Comparison of ENCODE assay signal across 14 cellular contexts in genomic region chr1:20678599-20678998, GRCh38. TPM values are rescaled to one million over a fixed set of nuclear protein-coding genes. Genes with fewer than 3 reads are reported as not detected.
DNase-seq lines count a peak whose midpoint lies in the region; ATAC-seq and TF ChIP-seq lines count a peak whose summit lies in the region.
"Had no signal": no experiment of that assay in that cellular context is flagged by ENCODE, and none has a peak within 500 bp of the region (broad histone marks: within the 10 kb centered on the region; RNA-seq: fewer than 3 reads in every experiment).

No MANE protein-coding gene starts in this region.

- no peak overlapping the region for H3K23ac ChIP-seq in H9 (ENCODE audit: insufficient read length, low read depth, low read length)

- no peak overlapping the region for H2BK15ac ChIP-seq in H9 (ENCODE audit: low read depth, low read length)

- no peak overlapping the region for H3K4ac ChIP-seq in H9 (ENCODE audit: low read depth, low read length)

- no peak overlapping the region for H2AK5ac ChIP-seq in H9 (ENCODE audit: insufficient read length, low read length)

- H3K56ac ChIP-seq in H9 (ENCODE audit: insufficient read length, low read depth, low read length): no peak overlapping the region

- no peak overlapping the region for H3T11ph ChIP-seq in H9 (ENCODE audit: low read length)

- ATAC-seq in natural killer cell (no peak), HG02840 (IDR thresholded peaks at IDR 0.05; ENCODE audit: low FRiP score, unreplicated experiment) (no peak), HG02642 (IDR thresholded peaks at IDR 0.05; ENCODE audit: poor library complexity, unreplicated experiment) (no peak)

- H4K20me1 ChIP-seq in H9 (ENCODE audit: control insufficient read depth, insufficient read depth, insufficient read length): no peaks in the 10 kb centered on the region

- no peak overlapping the region for H3K9ac ChIP-seq in H9 (ENCODE audit: extremely low read depth, insufficient read length, low read length)

- DNase-seq in activated CD4-positive, alpha-beta T cell treated with anti-CD3 and anti-CD28 coated beads, Interleukin-2, amount 10 ng/mL, durations not matched to agents 24 days and 14 days: peak; percentile 78
- DNase-seq in activated CD4-positive, alpha-beta T cell treated with anti-CD3 and anti-CD28 coated beads for 1 hour: no peak
- DNase-seq in SIG-M5 treated with dmso at 0.1 percent for 504 hours (lab: John Stamatoyannopoulos, UW; ENCODE audit: unreplicated experiment): peak; percentile 95
- no peak for DNase-seq in natural killer cell
- DNase-seq in H9: no peak
- DNase-seq: 8988T, dermis blood vessel endothelial cell, mesenchymal stem cell, NCI-H446 treated with DMSO at 0.1 percent for 48 hours, transverse colon had no signal

- H3K4me3 Mint-ChIP-seq in activated CD4-positive, alpha-beta T cell treated with anti-CD3 and anti-CD28 coated beads, Interleukin-2, amount 10 ng/mL, durations not matched to agents 24 days and 14 days: peak overlapping the region; percentile 66
- H3K4me3 Mint-ChIP-seq in natural killer cell (peak overlapping the region; percentile 0), H9 (no peak overlapping the region; a peak in 1 of 5 replicates)

- H3K9me3 Mint-ChIP-seq in activated CD4-positive, alpha-beta T cell treated with anti-CD3 and anti-CD28 coated beads, Interleukin-2, amount 10 ng/mL, durations not matched to agents 24 days and 14 days: peaks cover 4% of the 10 kb centered on the region
- H3K9me3 Mint-ChIP-seq in natural killer cell: no peaks in the 10 kb centered on the region
- H3K9me3 Mint-ChIP-seq in H9: no peaks in the 10 kb centered on the region

- no peak overlapping the region for H3K27ac Mint-ChIP-seq in activated CD4-positive, alpha-beta T cell treated with anti-CD3 and anti-CD28 coated beads, Interleukin-2, amount 10 ng/mL, durations not matched to agents 24 days and 14 days
- H3K27ac Mint-ChIP-seq in natural killer cell (no peak overlapping the region), H9 (no peak overlapping the region; a peak in 1 of 7 replicates)

- no peak overlapping the region for H2BK12ac ChIP-seq in H9 (ENCODE audit: insufficient read length, low read depth, low read length)

- no peaks in the 10 kb centered on the region for H3K79me1 ChIP-seq in H9 (ENCODE audit: insufficient read depth, low read depth, low read length, poor library complexity, severe bottlenecking)

- no peak overlapping the region for H4K5ac ChIP-seq in H9 (ENCODE audit: insufficient read length, low read depth, low read length)

- no peak overlapping the region for H2BK120ac ChIP-seq in H9 (ENCODE audit: low read depth, low read length, poor library complexity, severe bottlenecking)

- no peak for TF ChIP-seq CTCF in HEK293 (tag by site-specific recombination; IDR thresholded peaks at IDR 0.05)
- TF ChIP-seq CTCF in natural killer cell (IDR thresholded peaks at IDR 0.05): no peak
- TF ChIP-seq CTCF in H9 (conservative IDR thresholded peaks at IDR 0.05): no peak

- no peak overlapping the region for H3K4me3 ChIP-seq in HEK293 (ENCODE audit: low read depth, low read length)
- H3K4me3 ChIP-seq: transverse colon had no signal

- intact Hi-C loops in activated CD4-positive, alpha-beta T cell treated with anti-CD3 and anti-CD28 coated beads, Interleukin-2, amount 10 ng/mL, durations not matched to agents 24 days and 14 days (cut with micrococcal nuclease): no loop called here
- intact Hi-C loops in natural killer cell (cut with micrococcal nuclease): no loop called here

- WGBS in H9 (ENCODE audit: extremely low coverage, insufficient read length, low lambda C conversion rate): no CpG with 5 or more reads among the region's 6 CpGs

- H3K4me1 ChIP-seq in HEK293 (ENCODE audit: control insufficient read depth, insufficient read depth, low read length) (no peaks in the 10 kb centered on the region), H9 (ENCODE audit: insufficient read depth, low read length) (no peaks in the 10 kb centered on the region)
- H3K4me1 ChIP-seq: transverse colon had no signal

- CTCF ChIA-PET in HEK293 (lab: Yijun Ruan, JAX): interaction anchor here (0.7 to 0.8 kb wide), 2 partner anchors 15 to 30 kb away, joined by 3 to 4 read pairs; no protein-coding TSS in a partner anchor

- H3K9me3 ChIP-seq in HEK293 (ENCODE audit: control insufficient read depth, insufficient read depth, low read depth, low read length): no peaks in the 10 kb centered on the region
- H3K9me3 ChIP-seq in H9 (ENCODE audit: control insufficient read depth, low read depth, low read length): no peaks in the 10 kb centered on the region
- H3K9me3 ChIP-seq: transverse colon had no signal

- H2BK5ac ChIP-seq in H9 (ENCODE audit: insufficient read length, low read length): no peak overlapping the region

- no peak overlapping the region for H4K91ac ChIP-seq in H9 (ENCODE audit: insufficient read length, low read depth, low read length)

- POLR2A ChIA-PET in HEK293 (lab: Yijun Ruan, JAX): interaction anchor here (0.7 kb wide), 1 partner anchor 488 kb away, joined by 7 read pairs; no protein-coding TSS in a partner anchor

- peaks cover 8% of the 10 kb centered on the region for H3K4me1 Mint-ChIP-seq in activated CD4-positive, alpha-beta T cell treated with anti-CD3 and anti-CD28 coated beads, Interleukin-2, amount 10 ng/mL, durations not matched to agents 24 days and 14 days
- peaks cover 6 to 7% of the 10 kb centered on the region in 2 donors for H3K4me1 Mint-ChIP-seq in natural killer cell
- H3K4me1 Mint-ChIP-seq in H9: no peaks in the 10 kb centered on the region

- no peak overlapping the region for H3K14ac ChIP-seq in H9 (ENCODE audit: insufficient read depth, low read length)

- peaks cover 49% of the 10 kb centered on the region for H3K27me3 Mint-ChIP-seq in activated CD4-positive, alpha-beta T cell treated with anti-CD3 and anti-CD28 coated beads, Interleukin-2, amount 10 ng/mL, durations not matched to agents 24 days and 14 days
- H3K27me3 Mint-ChIP-seq in natural killer cell (ENCODE audit: low read depth in 2 of 2) (peaks cover 0 to 2% of the 10 kb centered on the region in 2 donors), H9 (ENCODE audit: low read depth) (no peaks in the 10 kb centered on the region)

- no peak overlapping the region for H3K4me2 ChIP-seq in H9 (ENCODE audit: insufficient read depth, insufficient read length, low read length)

- H4K8ac ChIP-seq in H9 (replicated peaks; ENCODE audit: insufficient read length, low read depth, low read length): no peak overlapping the region

- no peak overlapping the region for H2AFZ ChIP-seq in H9 (ENCODE audit: low read length)

- no peak overlapping the region for H3K18ac ChIP-seq in H9 (ENCODE audit: insufficient read length, low read depth, low read length)

- no peak overlapping the region for H3K27ac ChIP-seq in HEK293 (ENCODE audit: extremely low read depth, low read depth, low read length)
- H3K27ac ChIP-seq in H9 (ENCODE audit: insufficient read length, low read depth, low read length): no peak overlapping the region
- H3K27ac ChIP-seq: transverse colon had no signal

- H3K27me3 ChIP-seq in H9 (ENCODE audit: insufficient read depth, low read length): no peaks in the 10 kb centered on the region
- H3K27me3 ChIP-seq: transverse colon had no signal

- no peak overlapping the region for H2BK20ac ChIP-seq in H9 (ENCODE audit: low read depth, low read length, poor library complexity, severe bottlenecking)

- H3K36me3 ChIP-seq in HEK293 (ENCODE audit: control insufficient read depth in 2 of 2, insufficient read depth in 1 of 2, low read length in 2 of 2): peaks cover 0 to 3% of the 10 kb centered on the region in 2 experiments; a peak in 1 of 3 replicates
- H3K36me3 ChIP-seq: transverse colon had no signal

- peaks cover 1% of the 10 kb centered on the region for H3K36me3 Mint-ChIP-seq in activated CD4-positive, alpha-beta T cell treated with anti-CD3 and anti-CD28 coated beads, Interleukin-2, amount 10 ng/mL, durations not matched to agents 24 days and 14 days (ENCODE audit: low read depth)
- no peaks in the 10 kb centered on the region for H3K36me3 Mint-ChIP-seq in natural killer cell
- peaks cover 0 to 31% (median 9%) of the 10 kb centered on the region in 3 experiments; a peak in 6 of 7 replicates for H3K36me3 Mint-ChIP-seq in H9 (ENCODE audit: insufficient read depth in 1 of 3, low read depth in 3 of 3)

- H3K79me2 ChIP-seq in H9 (ENCODE audit: insufficient read depth, low read length): no peaks in the 10 kb centered on the region

- H3K23me2 ChIP-seq in H9 (ENCODE audit: insufficient read length, low read depth, low read length, poor library complexity, severe bottlenecking): no peaks in the 10 kb centered on the region

TF ChIP-seq in HEK293, 187 proteins besides CTCF, POLR2A, EP300 and RAD21 (continues in another document):
- TF ChIP-seq ZNF404 (tag by site-specific recombination; IDR thresholded peaks at IDR 0.05): no peak

RNA-seq across cellular contexts. Expression of gene DDOST, which starts 17.4 kb away (rescaled TPM):
- total RNA-seq in activated CD4-positive, alpha-beta T cell treated with anti-CD3 and anti-CD28 coated beads, Interleukin-2, amount 10 ng/mL, durations not matched to agents 24 days and 14 days: 170 and 177 TPM in 2 replicates
- 100 to 1,000 TPM; 137 to 158 (median 153) TPM for total RNA-seq in natural killer cell
- total RNA-seq in H9 (2021): 255 and 269 TPM in 2 replicates

RNA-seq across cellular contexts. Expression of gene KIF17, which starts 39.2 kb away (rescaled TPM):
- not detected in 2 replicates for total RNA-seq in activated CD4-positive, alpha-beta T cell treated with anti-CD3 and anti-CD28 coated beads, Interleukin-2, amount 10 ng/mL, durations not matched to agents 24 days and 14 days
- not detected for total RNA-seq in natural killer cell
- 3.4 and 5.1 TPM in 2 replicates for total RNA-seq in H9 (2021)
- total RNA-seq: HT-29 had no signal

RNA-seq across cellular contexts. Expression of gene PINK1, which starts 45.3 kb away (rescaled TPM):
- total RNA-seq in activated CD4-positive, alpha-beta T cell treated with anti-CD3 and anti-CD28 coated beads, Interleukin-2, amount 10 ng/mL, durations not matched to agents 24 days and 14 days: 2.0 and 2.4 TPM in 2 replicates
- total RNA-seq in natural killer cell (10 to 100 TPM; 10.8 to 16.2 (median 15.0) TPM), H9 (2021) (17.0 and 18.2 TPM in 2 replicates)

RNA-seq across cellular contexts. Expression of gene SH2D5, which starts 53.9 kb away (rescaled TPM):
- total RNA-seq in activated CD4-positive, alpha-beta T cell treated with anti-CD3 and anti-CD28 coated beads, Interleukin-2, amount 10 ng/mL, durations not matched to agents 24 days and 14 days: 0.23 and 0.24 TPM in 2 replicates
- total RNA-seq in natural killer cell (not detected), H9 (2021) (7.2 and 8.7 TPM in 2 replicates)

Comparison
In these comparisons a context has a peak if more than half of its experiments do, and no peak if none do; other contexts are left out.
1. DNase-seq: peak in activated CD4-positive, alpha-beta T cell treated with anti-CD3 and anti-CD28 coated beads, Interleukin-2, amount 10 ng/mL, durations not matched to agents 24 days and 14 days (single experiment) and SIG-M5 treated with dmso at 0.1 percent for 504 hours (single experiment); none in activated CD4-positive, alpha-beta T cell treated with anti-CD3 and anti-CD28 coated beads for 1 hour (single experiment), natural killer cell (single experiment) and H9 (single experiment).
2. H3K4me3 Mint-ChIP-seq: peak in activated CD4-positive, alpha-beta T cell treated with anti-CD3 and anti-CD28 coated beads, Interleukin-2, amount 10 ng/mL, durations not matched to agents 24 days and 14 days (single experiment) and natural killer cell (single experiment); none in H9 (0 of 2).